ENCODE assay signal across 9 cellular contexts in the genomic region with DNA sequence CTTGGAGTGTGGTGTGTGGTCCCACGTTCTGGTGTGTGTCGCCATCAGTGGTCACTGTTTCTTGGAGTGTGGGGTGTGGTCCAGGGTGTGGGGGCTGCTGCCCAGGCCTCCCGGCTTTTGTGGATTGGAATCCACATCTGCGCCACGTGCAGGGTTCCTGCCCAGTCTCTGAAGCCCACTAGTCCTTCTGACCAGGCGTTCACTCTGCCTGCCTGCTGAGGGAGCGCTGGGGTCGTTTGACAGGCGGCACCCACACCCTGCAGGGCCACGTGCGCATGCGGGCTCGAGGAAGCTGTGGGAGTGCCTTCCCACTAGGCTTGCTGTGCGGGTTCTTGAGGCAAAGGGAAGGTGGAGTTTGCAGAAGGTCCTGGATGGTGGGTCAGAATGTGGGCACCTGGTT. TPM values are rescaled to one million over a fixed set of nuclear protein-coding genes. Genes with fewer than 3 reads are reported as not detected.
A peak's percentile ranks its signal among the peaks of the same experiment; 100 is the strongest.
DNase-seq lines count a peak whose midpoint lies in the region; ATAC-seq and TF ChIP-seq lines count a peak whose summit lies in the region.
"Had no signal": no experiment of that assay in that cellular context is flagged by ENCODE, and none has a peak within 500 bp of the region (broad histone marks: within the 10 kb centered on the region; RNA-seq: fewer than 3 reads in every experiment).

No MANE protein-coding gene starts in this region.

- no peaks in the 10 kb centered on the region for H3K9me3 Mint-ChIP-seq in IgD-negative memory B cell

- TF ChIP-seq CTCF in esophagus muscularis mucosa (IDR thresholded peaks at IDR 0.05) = no peak
- no peak for TF ChIP-seq CTCF in parathyroid adenoma (IDR thresholded peaks at IDR 0.05)

- H3K27ac Mint-ChIP-seq in IgD-negative memory B cell = peak overlapping the region; percentile 80 to 98 (median 96)

- TF ChIP-seq EP300 in esophagus muscularis mucosa (IDR thresholded peaks at IDR 0.05) = no peak

- peaks cover 0 to 19% (median 0%) of the 10 kb centered on the region in 11 experiments; a peak in 4 of 22 replicates for H3K36me3 ChIP-seq in BLaER1 treated with 17β-estradiol and CSF1 and Interleukin-3, amounts not matched to agents 10 nM and 100 nM
- H3K36me3 ChIP-seq in esophagus muscularis mucosa (no peaks in the 10 kb centered on the region), parathyroid adenoma (ENCODE audit: control insufficient read depth, insufficient read depth, low read length) (no peaks in the 10 kb centered on the region)

- H3K27ac ChIP-seq in BLaER1 treated with 17β-estradiol and CSF1 and Interleukin-3, amounts not matched to agents 10 nM and 100 nM = peak overlapping the region; percentile 5 to 99 (median 97); a peak in 21 of 22 replicates
- peak overlapping the region; percentile 73 to 89 (median 86) for H3K27ac ChIP-seq in esophagus muscularis mucosa (replicated peaks in 1 of 4)
- peak overlapping the region; percentile 29 for H3K27ac ChIP-seq in parathyroid adenoma

- H3K9ac ChIP-seq in BLaER1 treated with 17β-estradiol and CSF1 and Interleukin-3, amounts not matched to agents 10 nM and 100 nM = peak overlapping the region; percentile 27 to 86 (median 83); a peak in 20 of 22 replicates
- H3K9ac ChIP-seq in parathyroid adenoma = no peak overlapping the region

- peaks cover 28 to 56% (median 34%) of the 10 kb centered on the region in 3 donors for H3K4me1 Mint-ChIP-seq in IgD-negative memory B cell

- WGBS in esophagus muscularis mucosa = 50% methylated on average over 12 of the region's 14 CpGs

- peak overlapping the region; percentile 74 to 95 (median 82) for H3K4me3 Mint-ChIP-seq in IgD-negative memory B cell

- no peak for TF ChIP-seq POLR2A in esophagus muscularis mucosa (IDR thresholded peaks at IDR 0.05; ENCODE audit: low read depth)

- no peak for DNase-seq in esophagus muscularis mucosa (ENCODE audit: extremely low spot score)
- no peak for DNase-seq in T-helper 9 cell
- no peak for DNase-seq in G401 (ENCODE audit: low spot score)
- DNase-seq: NCI-H345 had no signal

- peaks cover 77 to 97% (median 93%) of the 10 kb centered on the region in 10 experiments for H3K4me1 ChIP-seq in BLaER1 treated with 17β-estradiol and CSF1 and Interleukin-3, amounts not matched to agents 10 nM and 100 nM
- H3K4me1 ChIP-seq in esophagus muscularis mucosa (peaks cover 91 to 100% (median 97%) of the 10 kb centered on the region in 4 donors), parathyroid adenoma (no peaks in the 10 kb centered on the region)

- H3K27me3 ChIP-seq in BLaER1 treated with 17β-estradiol and CSF1 and Interleukin-3, amounts not matched to agents 10 nM and 100 nM = peaks cover 0 to 73% (median 0%) of the 10 kb centered on the region in 11 experiments; a peak in 4 of 22 replicates
- no peaks in the 10 kb centered on the region for H3K27me3 ChIP-seq in esophagus muscularis mucosa
- no peaks in the 10 kb centered on the region for H3K27me3 ChIP-seq in parathyroid adenoma (ENCODE audit: control insufficient read depth, insufficient read depth, low read length)

- peaks cover 5% of the 10 kb centered on the region for H3K36me3 Mint-ChIP-seq in IgD-negative memory B cell

- in situ Hi-C loops in G401 (cut with HindIII; ENCODE audit: low sequenced_read_pairs) = no loop called here

- peaks cover 69% of the 10 kb centered on the region for H3K79me2 ChIP-seq in parathyroid adenoma

- H3K27me3 Mint-ChIP-seq in IgD-negative memory B cell = no peaks in the 10 kb centered on the region

- peaks cover 0 to 35% (median 5%) of the 10 kb centered on the region in 11 experiments; a peak in 9 of 22 replicates for H3K9me3 ChIP-seq in BLaER1 treated with 17β-estradiol and CSF1 and Interleukin-3, amounts not matched to agents 10 nM and 100 nM (replicated peaks in 1 of 11)
- H3K9me3 ChIP-seq in esophagus muscularis mucosa (no peaks in the 10 kb centered on the region), parathyroid adenoma (ENCODE audit: control insufficient read depth, low read length) (no peaks in the 10 kb centered on the region)

- ATAC-seq in HG03139 (IDR thresholded peaks at IDR 0.05; ENCODE audit: unreplicated experiment) (no peak), GM18909 (IDR thresholded peaks at IDR 0.05; ENCODE audit: poor library complexity, unreplicated experiment) (no peak)

- H4K20me1 ChIP-seq in BLaER1 treated with 17β-estradiol and CSF1 and Interleukin-3, amounts not matched to agents 10 nM and 100 nM = peaks cover 0 to 88% (median 4%) of the 10 kb centered on the region in 11 experiments; a peak in 10 of 22 replicates

- peak overlapping the region; percentile 86 to 97 (median 94) for H3K4me2 ChIP-seq in BLaER1 treated with 17β-estradiol and CSF1 and Interleukin-3, amounts not matched to agents 10 nM and 100 nM
- H3K4me2 ChIP-seq in parathyroid adenoma (ENCODE audit: low read length) = no peak overlapping the region

- H3K4me3 ChIP-seq in BLaER1 treated with 17β-estradiol and CSF1 and Interleukin-3, amounts not matched to agents 10 nM and 100 nM = peak overlapping the region in 5 of 10 experiments; percentile 7 to 44 (median 23); a peak in 6 of 20 replicates
- peak overlapping the region in 2 of 4 donors; percentile 26 to 30 for H3K4me3 ChIP-seq in esophagus muscularis mucosa
- H3K4me3 ChIP-seq in parathyroid adenoma (ENCODE audit: low read depth, low read length) = no peak overlapping the region

- H2AFZ ChIP-seq in parathyroid adenoma = no peak overlapping the region

- intact Hi-C loops in esophagus muscularis mucosa (cut with DNase I) = no loop called here

RNA-seq across cellular contexts. Expression of gene INPP5A, which starts 51.4 kb away (rescaled TPM):
- 0.94 TPM for polyA plus RNA-seq in IgD-negative memory B cell
- 100 to 1,000 TPM; 234 to 301 (median 245) TPM for total RNA-seq in esophagus muscularis mucosa
- total RNA-seq in G401 (2014; rRNA removed; shearing (Covaris generic)) = 22.8 and 44.3 TPM in 2 replicates

Comparison
In these comparisons a context has a peak if more than half of its experiments do, and no peak if none do; other contexts are left out.
1. H3K27ac ChIP-seq: peak in every context shown above with its lines; median percentile 97 in BLaER1 treated with 17β-estradiol and CSF1 and Interleukin-3, amounts not matched to agents 10 nM and 100 nM; 86 in esophagus muscularis mucosa; 29 in parathyroid adenoma.